20 cellular contexts compared by ENCODE assay signal in genomic region chrX:154313147-154313546, GRCh38. TPM values are rescaled to one million over a fixed set of nuclear protein-coding genes. Genes with fewer than 3 reads are reported as not detected.
DNase-seq lines count a peak whose midpoint lies in the region; ATAC-seq and FAIRE-seq lines count a peak whose summit lies in the region.
"Had no signal": no experiment of that assay in that cellular context is flagged by ENCODE, and none has a peak within 500 bp of the region (broad histone marks: within the 10 kb centered on the region; RNA-seq: fewer than 3 reads in every experiment).

No MANE protein-coding gene starts in this region.

- H3K4me3 Mint-ChIP-seq in activated T-helper 1 cell treated with anti-CD3 and anti-CD28 coated beads, Interleukin-12 subunit alpha, Interleukin-12 subunit beta, Interleukin-2, Interleukin-4 antibody, amounts not matched to agents 30 ng/mL and 10 ng/mL and 1 ng/mL, durations not matched to agents 14 hours and 24 hours and 36 hours, result peak overlapping the region; percentile 63
- H3K4me3 Mint-ChIP-seq in natural killer cell treated with Interleukin-12 subunit alpha and Interleukin-12 subunit beta and Interleukin-15 and Interleukin-18, amount 100 ng/mL, for 72 hours, result peak overlapping the region; percentile 46
- H3K4me3 Mint-ChIP-seq: WTC11 had no signal

- intact Hi-C loops in activated T-helper 1 cell treated with anti-CD3 and anti-CD28 coated beads, Interleukin-12 subunit alpha, Interleukin-12 subunit beta, Interleukin-2, Interleukin-4 antibody, amounts not matched to agents 30 ng/mL and 10 ng/mL and 1 ng/mL, durations not matched to agents 14 hours and 24 hours and 36 hours (cut with micrococcal nuclease), result no loop called here

- H3K4me2 ChIP-seq in neuronal stem cell (ENCODE audit: insufficient read depth, low read length, poor library complexity, severe bottlenecking), result no peak overlapping the region
- no peak overlapping the region for H3K4me2 ChIP-seq in mesenchymal stem cell (ENCODE audit: low read length, poor library complexity, severe bottlenecking)

- no peak overlapping the region for H3K4ac ChIP-seq in neuronal stem cell (ENCODE audit: low read length)
- no peak overlapping the region for H3K4ac ChIP-seq in mesenchymal stem cell (ENCODE audit: low read depth in 1 of 2, low read length in 2 of 2)

- no peak overlapping the region for H2BK12ac ChIP-seq in neuronal stem cell (ENCODE audit: low read length)
- no peak overlapping the region for H2BK12ac ChIP-seq in mesenchymal stem cell (ENCODE audit: low read length in 2 of 2)

- H3K36me3 Mint-ChIP-seq in activated T-helper 1 cell treated with anti-CD3 and anti-CD28 coated beads, Interleukin-12 subunit alpha, Interleukin-12 subunit beta, Interleukin-2, Interleukin-4 antibody, amounts not matched to agents 30 ng/mL and 10 ng/mL and 1 ng/mL, durations not matched to agents 14 hours and 24 hours and 36 hours (ENCODE audit: low read depth), result peaks cover 3% of the 10 kb centered on the region
- no peaks in the 10 kb centered on the region for H3K36me3 Mint-ChIP-seq in natural killer cell treated with Interleukin-12 subunit alpha and Interleukin-12 subunit beta and Interleukin-15 and Interleukin-18, amount 100 ng/mL, for 72 hours
- H3K36me3 Mint-ChIP-seq: WTC11 had no signal

- no peaks in the 10 kb centered on the region for H3K27me3 Mint-ChIP-seq in activated T-helper 1 cell treated with anti-CD3 and anti-CD28 coated beads, Interleukin-12 subunit alpha, Interleukin-12 subunit beta, Interleukin-2, Interleukin-4 antibody, amounts not matched to agents 30 ng/mL and 10 ng/mL and 1 ng/mL, durations not matched to agents 14 hours and 24 hours and 36 hours (ENCODE audit: insufficient read depth)
- no peaks in the 10 kb centered on the region for H3K27me3 Mint-ChIP-seq in natural killer cell treated with Interleukin-12 subunit alpha and Interleukin-12 subunit beta and Interleukin-15 and Interleukin-18, amount 100 ng/mL, for 72 hours

- H2BK120ac ChIP-seq in neuronal stem cell (ENCODE audit: low read depth, low read length) (no peak overlapping the region), mesenchymal stem cell (ENCODE audit: low read depth, low read length) (no peak overlapping the region)

- H3K9ac ChIP-seq in neuronal stem cell (ENCODE audit: low read depth, low read length, poor library complexity), result no peak overlapping the region
- no peak overlapping the region for H3K9ac ChIP-seq in mesenchymal stem cell (ENCODE audit: low read length)

- H3K79me1 ChIP-seq in neuronal stem cell (ENCODE audit: low read depth, low read length) (no peaks in the 10 kb centered on the region), mesenchymal stem cell (replicated peaks; ENCODE audit: low read length, poor library complexity, severe bottlenecking) (no peaks in the 10 kb centered on the region)

- H3K14ac ChIP-seq in neuronal stem cell (ENCODE audit: low read length), result no peak overlapping the region
- H3K14ac ChIP-seq in mesenchymal stem cell (ENCODE audit: low read length in 2 of 2), result no peak overlapping the region

- no CpG with 5 or more reads among the region's 5 CpGs for WGBS in neuronal stem cell (ENCODE audit: extremely low coverage in 2 of 2, insufficient read length in 2 of 2, insufficient replicate concordance in 1 of 2), 2 donors
- 82% methylated on average over 5 of the region's 5 CpGs for WGBS in mesenchymal stem cell

- peak overlapping the region; percentile 90 for H3K27ac Mint-ChIP-seq in activated T-helper 1 cell treated with anti-CD3 and anti-CD28 coated beads, Interleukin-12 subunit alpha, Interleukin-12 subunit beta, Interleukin-2, Interleukin-4 antibody, amounts not matched to agents 30 ng/mL and 10 ng/mL and 1 ng/mL, durations not matched to agents 14 hours and 24 hours and 36 hours
- H3K27ac Mint-ChIP-seq in natural killer cell treated with Interleukin-12 subunit alpha and Interleukin-12 subunit beta and Interleukin-15 and Interleukin-18, amount 100 ng/mL, for 72 hours, result peak overlapping the region; percentile 67 to 73
- H3K27ac Mint-ChIP-seq: WTC11 had no signal

- H2BK15ac ChIP-seq in neuronal stem cell (ENCODE audit: low read length) (no peak overlapping the region), mesenchymal stem cell (ENCODE audit: low read depth, poor library complexity, severe bottlenecking) (no peak overlapping the region)

- H3K36me3 ChIP-seq in neuronal stem cell (replicated peaks in 1 of 2; ENCODE audit: control insufficient read depth in 2 of 2, insufficient read depth in 2 of 2, low read length in 2 of 2) (no peaks in the 10 kb centered on the region), mesenchymal stem cell (ENCODE audit: control insufficient read depth in 1 of 2, insufficient read depth in 2 of 2, low read depth in 1 of 2, low read length in 2 of 2) (no peaks in the 10 kb centered on the region)

- peaks cover 0 to 55% (median 0%) of the 10 kb centered on the region in 3 experiments for H3K27me3 ChIP-seq in neuronal stem cell (ENCODE audit: control insufficient read depth in 3 of 3, insufficient read depth in 3 of 3, low read depth in 1 of 3, low read length in 3 of 3)
- peaks cover 4 to 44% of the 10 kb centered on the region in 2 experiments for H3K27me3 ChIP-seq in mesenchymal stem cell (ENCODE audit: control insufficient read depth in 1 of 2, insufficient read depth in 1 of 2, low read length in 2 of 2)

- H3K4me3 ChIP-seq in neuronal stem cell (ENCODE audit: low read length in 2 of 2), result no peak overlapping the region
- H3K4me3 ChIP-seq in mesenchymal stem cell (ENCODE audit: insufficient read depth in 1 of 2, low read depth in 1 of 2, low read length in 2 of 2), result no peak overlapping the region
- H3K4me3 ChIP-seq: mucosa of descending colon had no signal

- H2BK5ac ChIP-seq in neuronal stem cell (ENCODE audit: low read length), result no peak overlapping the region
- H2BK5ac ChIP-seq in mesenchymal stem cell (ENCODE audit: low read depth, low read length, poor library complexity, severe bottlenecking), result no peak overlapping the region

- peak; percentile 11 for FAIRE-seq in GM19239 (lab: Jason Lieb, UNC)
- FAIRE-seq: keratinocyte had no signal

- H2AK5ac ChIP-seq in neuronal stem cell (ENCODE audit: low read depth, low read length) (no peak overlapping the region), mesenchymal stem cell (ENCODE audit: low read length, severe bottlenecking) (no peak overlapping the region)

- H3K27ac ChIP-seq in neuronal stem cell (replicated peaks; ENCODE audit: low read length), result no peak overlapping the region
- H3K27ac ChIP-seq in mesenchymal stem cell (ENCODE audit: low read length, poor library complexity, severe bottlenecking), result no peak overlapping the region
- H3K27ac ChIP-seq: 22Rv1, HL-60 had no signal

- peaks cover 44% of the 10 kb centered on the region for H3K4me1 Mint-ChIP-seq in activated T-helper 1 cell treated with anti-CD3 and anti-CD28 coated beads, Interleukin-12 subunit alpha, Interleukin-12 subunit beta, Interleukin-2, Interleukin-4 antibody, amounts not matched to agents 30 ng/mL and 10 ng/mL and 1 ng/mL, durations not matched to agents 14 hours and 24 hours and 36 hours (ENCODE audit: low read depth)
- peaks cover 36 to 41% of the 10 kb centered on the region in 2 donors for H3K4me1 Mint-ChIP-seq in natural killer cell treated with Interleukin-12 subunit alpha and Interleukin-12 subunit beta and Interleukin-15 and Interleukin-18, amount 100 ng/mL, for 72 hours (ENCODE audit: low read depth in 2 of 2)

- H3K23ac ChIP-seq in neuronal stem cell (ENCODE audit: low read depth, low read length, poor library complexity), result no peak overlapping the region
- no peak overlapping the region for H3K23ac ChIP-seq in mesenchymal stem cell (ENCODE audit: low read length in 2 of 2)

- H4K91ac ChIP-seq in neuronal stem cell (ENCODE audit: low read depth, low read length, poor library complexity) (no peak overlapping the region), mesenchymal stem cell (ENCODE audit: low read length) (no peak overlapping the region)

- no peaks in the 10 kb centered on the region for H3K9me3 Mint-ChIP-seq in activated T-helper 1 cell treated with anti-CD3 and anti-CD28 coated beads, Interleukin-12 subunit alpha, Interleukin-12 subunit beta, Interleukin-2, Interleukin-4 antibody, amounts not matched to agents 30 ng/mL and 10 ng/mL and 1 ng/mL, durations not matched to agents 14 hours and 24 hours and 36 hours
- no peaks in the 10 kb centered on the region for H3K9me3 Mint-ChIP-seq in natural killer cell treated with Interleukin-12 subunit alpha and Interleukin-12 subunit beta and Interleukin-15 and Interleukin-18, amount 100 ng/mL, for 72 hours
- H3K9me3 Mint-ChIP-seq: WTC11 had no signal

- no peak for DNase-seq in activated CD4-positive, CD25-positive, alpha-beta regulatory T cell (lab: John Stamatoyannopoulos, UW)
- DNase-seq in GM19239 (ENCODE audit: insufficient read length, low spot score), result no peak
- DNase-seq in activated T-helper 1 cell treated with anti-CD3 and anti-CD28 coated beads, Interleukin-12 subunit alpha, Interleukin-12 subunit beta, Interleukin-2, Interleukin-4 antibody, amounts not matched to agents 30 ng/mL and 10 ng/mL and 1 ng/mL, durations not matched to agents 14 hours and 24 hours and 36 hours (ENCODE audit: low spot score), result no peak
- DNase-seq in natural killer cell treated with Interleukin-12 subunit alpha and Interleukin-12 subunit beta and Interleukin-15 and Interleukin-18, amount 100 ng/mL, for 72 hours (ENCODE audit: low spot score), result no peak
- no peak for DNase-seq in neuronal stem cell (ENCODE audit: low spot score)
- no peak for DNase-seq in mesenchymal stem cell
- DNase-seq: activated gamma-delta T cell treated with Interleukin-2 at 50 U/mL for 16 hours, C1 segment of cervical spinal cord, mucosa of descending colon, NCI-H69, SW 1271 had no signal

- no peak overlapping the region for H2AFZ ChIP-seq in neuronal stem cell (ENCODE audit: low read length)
- no peak overlapping the region for H2AFZ ChIP-seq in mesenchymal stem cell (ENCODE audit: low read depth, low read length)

- ATAC-seq in activated CD4-positive, CD25-positive, alpha-beta regulatory T cell treated with anti-CD3 and anti-CD28 coated beads, Interleukin-2, amount 50 U/mL, for 24 hours, result peak; percentile 74 to 84
- peak; percentile 40 to 85 for ATAC-seq in natural killer cell treated with Interleukin-12 subunit alpha and Interleukin-12 subunit beta and Interleukin-15 and Interleukin-18, amount 100 ng/mL, for 72 hours
- no peak for ATAC-seq in GM19351 (IDR thresholded peaks at IDR 0.05; ENCODE audit: unreplicated experiment)
- ATAC-seq: HCT116, mucosa of descending colon, Panc1, WTC11 had no signal

- no peak overlapping the region for H4K8ac ChIP-seq in neuronal stem cell (ENCODE audit: low read depth, low read length)
- H4K8ac ChIP-seq in mesenchymal stem cell (ENCODE audit: low read length), result no peak overlapping the region

- H3K9me3 ChIP-seq in neuronal stem cell (replicated peaks in 1 of 2; ENCODE audit: control insufficient read depth in 2 of 2, insufficient read depth in 1 of 2, low read depth in 1 of 2, low read length in 2 of 2), result no peaks in the 10 kb centered on the region
- no peaks in the 10 kb centered on the region for H3K9me3 ChIP-seq in mesenchymal stem cell (ENCODE audit: control insufficient read depth, low read length)
- H3K9me3 ChIP-seq: mucosa of descending colon had no signal

- H3K18ac ChIP-seq in neuronal stem cell (ENCODE audit: low read length), result no peak overlapping the region
- no peak overlapping the region for H3K18ac ChIP-seq in mesenchymal stem cell (ENCODE audit: low read depth in 1 of 2, low read length in 2 of 2)

- peaks cover 0 to 5% of the 10 kb centered on the region in 2 donors for H3K4me1 ChIP-seq in neuronal stem cell (ENCODE audit: control insufficient read depth in 2 of 2, insufficient read depth in 1 of 2, low read depth in 1 of 2, low read length in 2 of 2)
- peaks cover 3% of the 10 kb centered on the region for H3K4me1 ChIP-seq in mesenchymal stem cell (ENCODE audit: control insufficient read depth, insufficient read depth, low read depth, low read length)

RNA-seq across cellular contexts. Expression of gene TKTL1, which starts 17.6 kb away (rescaled TPM):
- total RNA-seq in activated T-helper 1 cell treated with anti-CD3 and anti-CD28 coated beads, Interleukin-12 subunit alpha, Interleukin-12 subunit beta, Interleukin-2, Interleukin-4 antibody, amounts not matched to agents 30 ng/mL and 10 ng/mL and 1 ng/mL, durations not matched to agents 14 hours and 24 hours and 36 hours, result 0.12 and 0.34 TPM in 2 replicates
- total RNA-seq in natural killer cell treated with Interleukin-12 subunit alpha and Interleukin-12 subunit beta and Interleukin-15 and Interleukin-18, amount 100 ng/mL, for 72 hours, result 1 to 10 TPM; 3.0 to 4.1 TPM
- polyA plus RNA-seq in neuronal stem cell (2013, experiment 1 of 2), result 2.4 TPM
- 2.1 TPM for polyA plus RNA-seq in neuronal stem cell (2013, experiment 2 of 2)
- not detected for polyA plus RNA-seq in mesenchymal stem cell (2013, experiment 1 of 2)
- not detected for polyA plus RNA-seq in mesenchymal stem cell (2013, experiment 2 of 2)
- total RNA-seq: glomerular endothelial cell, mucosa of descending colon had no signal
- polyA plus RNA-seq: keratinocyte had no signal

RNA-seq across cellular contexts. Expression of gene TEX28, which starts 18.2 kb away (rescaled TPM):
- not detected in 2 replicates for total RNA-seq in activated T-helper 1 cell treated with anti-CD3 and anti-CD28 coated beads, Interleukin-12 subunit alpha, Interleukin-12 subunit beta, Interleukin-2, Interleukin-4 antibody, amounts not matched to agents 30 ng/mL and 10 ng/mL and 1 ng/mL, durations not matched to agents 14 hours and 24 hours and 36 hours
- total RNA-seq in natural killer cell treated with Interleukin-12 subunit alpha and Interleukin-12 subunit beta and Interleukin-15 and Interleukin-18, amount 100 ng/mL, for 72 hours, result not detected
- polyA plus RNA-seq in neuronal stem cell (2013, experiment 1 of 2), result not detected
- not detected for polyA plus RNA-seq in neuronal stem cell (2013, experiment 2 of 2)
- polyA plus RNA-seq in mesenchymal stem cell (2013, experiment 1 of 2), result not detected
- polyA plus RNA-seq in mesenchymal stem cell (2013, experiment 2 of 2), result not detected
- total RNA-seq: glomerular endothelial cell, mucosa of descending colon, WTC11 had no signal
- polyA plus RNA-seq: keratinocyte had no signal

RNA-seq across cellular contexts. Expression of gene OPN1MW3, which starts 55.8 kb away (rescaled TPM):
- total RNA-seq in activated T-helper 1 cell treated with anti-CD3 and anti-CD28 coated beads, Interleukin-12 subunit alpha, Interleukin-12 subunit beta, Interleukin-2, Interleukin-4 antibody, amounts not matched to agents 30 ng/mL and 10 ng/mL and 1 ng/mL, durations not matched to agents 14 hours and 24 hours and 36 hours, result not detected in 2 replicates
- not detected for total RNA-seq in natural killer cell treated with Interleukin-12 subunit alpha and Interleukin-12 subunit beta and Interleukin-15 and Interleukin-18, amount 100 ng/mL, for 72 hours
- polyA plus RNA-seq in neuronal stem cell (2013, experiment 1 of 2), result not detected
- polyA plus RNA-seq in neuronal stem cell (2013, experiment 2 of 2), result not detected
- not detected for polyA plus RNA-seq in mesenchymal stem cell (2013, experiment 1 of 2)
- polyA plus RNA-seq in mesenchymal stem cell (2013, experiment 2 of 2), result not detected
- total RNA-seq: glomerular endothelial cell, mucosa of descending colon, WTC11 had no signal
- polyA plus RNA-seq: keratinocyte had no signal
